In the genomic region with DNA sequence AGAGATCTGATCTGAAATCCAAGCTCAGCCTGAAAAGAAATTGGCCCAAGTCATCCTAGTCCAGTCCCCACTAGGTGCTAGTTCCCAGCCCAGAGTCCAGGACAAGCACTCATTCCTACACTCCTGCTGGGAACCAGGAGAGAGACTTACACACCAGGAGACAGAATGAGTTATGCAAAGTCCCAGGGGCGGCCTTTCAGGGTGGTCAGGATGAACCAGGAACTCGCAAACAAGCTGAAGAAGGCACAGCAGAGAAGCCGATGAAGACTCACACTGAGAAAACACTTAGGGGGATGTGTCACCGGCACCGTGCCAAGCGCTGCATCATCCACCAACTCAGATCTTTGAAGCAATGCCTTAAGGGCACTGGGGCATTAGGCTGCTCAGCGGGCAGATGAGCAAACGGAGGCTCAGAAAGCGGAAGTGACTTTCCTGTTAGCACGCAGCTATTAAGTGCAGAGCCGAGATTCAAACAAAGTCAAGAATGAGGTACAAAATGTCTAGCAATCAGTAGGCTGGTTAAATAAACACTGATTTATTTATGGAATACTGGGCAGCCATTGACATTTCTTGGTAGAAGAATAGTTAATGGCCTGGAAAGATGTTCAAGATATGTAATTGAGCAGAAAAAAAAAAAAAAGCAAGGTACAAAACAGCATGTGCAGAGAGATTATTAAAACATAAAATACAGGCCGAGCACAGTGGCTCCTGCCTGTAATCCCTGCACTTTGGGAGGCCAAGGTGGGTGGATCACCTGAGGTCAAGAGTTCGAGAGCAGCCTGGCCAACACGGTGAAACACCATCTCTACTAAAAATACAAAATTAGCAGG, we compare ENCODE assay signal across 8 cellular contexts.
DNase-seq lines count a peak whose midpoint lies in the region; ATAC-seq, FAIRE-seq and TF ChIP-seq lines count a peak whose summit lies in the region.

No MANE protein-coding gene starts in this region.

- no peak for FAIRE-seq in frontal cortex (lab: Jason Lieb, UNC)

- H3K4me1 ChIP-seq in duodenal mucosa (ENCODE audit: control insufficient read depth in 1 of 2, insufficient read depth in 2 of 2, low read length in 2 of 2), result peaks cover 5 to 7% of the 10 kb centered on the region in 2 donors

- no peaks in the 10 kb centered on the region for H3K9me3 Mint-ChIP-seq in natural killer cell

- DNase-seq in ELR (ENCODE audit: low read depth) (peak; percentile 99), H4 (ENCODE audit: low spot score) (peak; percentile 93), NCI-H146 treated with DMSO at 0.1 percent for 48 hours (lab: John Stamatoyannopoulos, UW; ENCODE audit: unreplicated experiment) (peak; percentile 70), natural killer cell (no peak), frontal cortex (ENCODE audit: low spot score in 2 of 2) (no peak)
- DNase-seq in activated CD4-positive, alpha-beta T cell treated with anti-CD3 and anti-CD28 coated beads for 4 hours, result peak; percentile 80
- DNase-seq in stimulated activated naive CD8-positive, alpha-beta T cell treated with anti-CD3 and anti-CD28 coated beads, Interleukin-15, Interleukin-2, amounts not matched to agents 100 U/mL and 50 U/mL, for 24 hours, result peak; percentile 83

- H3K27me3 Mint-ChIP-seq in natural killer cell (ENCODE audit: low read depth in 2 of 2), result no peaks in the 10 kb centered on the region

- H3K9me3 ChIP-seq in duodenal mucosa (ENCODE audit: control insufficient read depth in 1 of 2, low read length in 2 of 2), result no peaks in the 10 kb centered on the region

- peak overlapping the region in 1 of 2 donors; percentile 34 for H3K27ac Mint-ChIP-seq in natural killer cell

- H3K36me3 Mint-ChIP-seq in natural killer cell, result no peaks in the 10 kb centered on the region

- peak; percentile 44 to 64 (median 63) for ATAC-seq in natural killer cell
- peak; percentile 98 for ATAC-seq in stimulated activated naive CD8-positive, alpha-beta T cell treated with anti-CD3 and anti-CD28 coated beads, Interleukin-15, Interleukin-2, amounts not matched to agents 100 U/mL and 50 U/mL, for 24 hours

- no peak for TF ChIP-seq CTCF in natural killer cell (IDR thresholded peaks at IDR 0.05)

- no peak overlapping the region for H3K4me3 ChIP-seq in duodenal mucosa (ENCODE audit: low read depth in 1 of 2, low read length in 2 of 2)

- H3K4me3 Mint-ChIP-seq in natural killer cell, result no peak overlapping the region

- peak overlapping the region; percentile 15 for H3K27ac ChIP-seq in duodenal mucosa (ENCODE audit: low read depth, low read length)

- no peak overlapping the region for H3K9ac ChIP-seq in duodenal mucosa (ENCODE audit: low read depth in 1 of 2, low read length in 2 of 2)

- no peaks in the 10 kb centered on the region for H3K36me3 ChIP-seq in duodenal mucosa (ENCODE audit: control insufficient read depth in 1 of 2, insufficient read depth in 2 of 2, low read length in 2 of 2)

- H3K4me1 Mint-ChIP-seq in natural killer cell, result peaks cover 14 to 17% of the 10 kb centered on the region in 2 donors

- intact Hi-C loops in natural killer cell (cut with micrococcal nuclease), result no loop called here

- H3K27me3 ChIP-seq in duodenal mucosa (ENCODE audit: control insufficient read depth in 1 of 2, insufficient read depth in 2 of 2, low read length in 2 of 2), result no peaks in the 10 kb centered on the region

Comparison
In these comparisons a context has a peak if more than half of its experiments do, and no peak if none do; other contexts are left out.
1. DNase-seq: peak in ELR (single experiment), H4 (single experiment), NCI-H146 treated with DMSO at 0.1 percent for 48 hours (single experiment), activated CD4-positive, alpha-beta T cell treated with anti-CD3 and anti-CD28 coated beads for 4 hours (2 of 2) and stimulated activated naive CD8-positive, alpha-beta T cell treated with anti-CD3 and anti-CD28 coated beads, Interleukin-15, Interleukin-2, amounts not matched to agents 100 U/mL and 50 U/mL, for 24 hours (single experiment); none in natural killer cell (single experiment) and frontal cortex (0 of 2).